ENCODE assay signal across 29 cellular contexts in the genomic region with DNA sequence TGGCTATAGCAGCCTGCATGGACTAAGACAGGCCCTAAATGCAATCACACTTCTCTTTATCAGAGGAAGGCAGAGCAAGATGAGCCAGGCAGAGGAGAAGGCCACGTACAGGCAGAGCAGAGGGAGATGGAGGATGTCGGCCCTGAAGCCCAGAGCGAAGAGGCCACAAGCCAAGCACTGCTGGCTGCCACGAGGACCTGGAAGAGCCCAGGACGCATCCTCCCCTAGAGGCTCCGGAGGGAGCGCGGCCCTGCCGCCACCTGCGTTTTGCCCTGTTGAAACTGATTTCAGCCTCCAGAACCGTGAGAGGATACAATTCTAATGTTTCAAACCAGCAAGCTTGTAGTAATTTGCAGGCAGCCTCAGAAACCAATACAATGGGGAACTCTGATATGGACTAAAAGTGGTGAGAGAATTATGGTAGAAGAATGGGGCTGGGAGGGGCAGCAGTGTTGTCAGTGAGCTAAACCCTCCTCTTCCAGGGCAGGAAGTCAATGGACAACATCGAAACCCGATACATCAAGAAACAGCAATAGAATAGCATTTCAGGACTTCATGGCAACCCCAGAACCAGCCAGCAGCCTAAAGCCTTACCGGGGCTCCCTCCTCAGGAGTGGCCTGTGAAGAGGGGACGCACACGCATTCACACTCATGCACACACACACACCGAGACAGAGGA. TPM values are rescaled to one million over a fixed set of nuclear protein-coding genes. Genes with fewer than 3 reads are reported as not detected.
DNase-seq lines count a peak whose midpoint lies in the region; ATAC-seq, FAIRE-seq and TF ChIP-seq lines count a peak whose summit lies in the region.
"Had no signal": no experiment of that assay in that cellular context is flagged by ENCODE, and none has a peak within 500 bp of the region (broad histone marks: within the 10 kb centered on the region; RNA-seq: fewer than 3 reads in every experiment).

No MANE protein-coding gene starts in this region.

- H3K27me3 Mint-ChIP-seq in nephron (ENCODE audit: low read depth): peaks cover 12% of the 10 kb centered on the region
- H3K27me3 Mint-ChIP-seq: activated CD4-positive, alpha-beta memory T cell treated with anti-CD3 and anti-CD28 coated beads for 36 hours; activated naive CD8-positive, alpha-beta T cell treated with anti-CD3 and anti-CD28 coated beads, Interleukin-2, amount 10 ng/mL, durations not matched to agents 7 days and 5 days had no signal

- intact Hi-C loops in right lobe of liver (cut with DNase I) (no loop called here), HepG2 (cut with micrococcal nuclease; ENCODE audit: unreplicated experiment) (no loop called here)

- no peak overlapping the region for H3K4me3 ChIP-seq in right lobe of liver
- H3K4me3 ChIP-seq in HepG2 (replicated peaks in 1 of 3; ENCODE audit: insufficient read depth in 1 of 3, low read depth in 2 of 3, low read length in 3 of 3): no peak overlapping the region
- H3K4me3 ChIP-seq: BLaER1, dorsolateral prefrontal cortex, Peyer's patch, prostate gland, SJSA1, skin epidermis, transverse colon had no signal

- H3K4me3 Mint-ChIP-seq in nephron: no peak overlapping the region
- H3K4me3 Mint-ChIP-seq: activated CD4-positive, alpha-beta memory T cell treated with anti-CD3 and anti-CD28 coated beads for 36 hours; activated naive CD8-positive, alpha-beta T cell treated with anti-CD3 and anti-CD28 coated beads, Interleukin-2, amount 10 ng/mL, durations not matched to agents 7 days and 5 days; central memory CD8-positive, alpha-beta T cell; T-cell had no signal

- TF ChIP-seq POLR2A in right lobe of liver (IDR thresholded peaks at IDR 0.05) (no peak), HepG2 (IDR thresholded peaks at IDR 0.05; ENCODE audit: insufficient read depth in 1 of 2, low read depth in 2 of 2, low read length in 2 of 2) (no peak)

- 87% methylated on average over 6 of the region's 17 CpGs for WGBS in right lobe of liver (ENCODE audit: insufficient coverage, low coverage, low lambda C conversion rate, missing lambda C conversion rate)
- 68% methylated on average over 13 of the region's 17 CpGs for WGBS in HepG2 (ENCODE audit: low lambda C conversion rate)

- peaks cover 46% of the 10 kb centered on the region for H3K4me1 Mint-ChIP-seq in nephron
- H3K4me1 Mint-ChIP-seq: activated naive CD8-positive, alpha-beta T cell treated with anti-CD3 and anti-CD28 coated beads, Interleukin-2, amount 10 ng/mL, durations not matched to agents 7 days and 5 days; central memory CD8-positive, alpha-beta T cell; T-cell had no signal

- TF ChIP-seq EP300 in HepG2 (IDR thresholded peaks at IDR 0.05; ENCODE audit: low read depth in 2 of 2, low read length in 2 of 2): no peak
- TF ChIP-seq EP300 in HepG2 (CRISPR knock-in tag; IDR thresholded peaks at IDR 0.05; ENCODE audit: borderline replicate concordance): no peak

- no peaks in the 10 kb centered on the region for H3K4me1 ChIP-seq in right lobe of liver
- no peaks in the 10 kb centered on the region for H3K4me1 ChIP-seq in HepG2 (ENCODE audit: insufficient read depth, low read length)
- H3K4me1 ChIP-seq: Peyer's patch, prostate gland, SJSA1 had no signal

- peak overlapping the region in 2 of 3 experiments; percentile 77 to 89 for H3K27ac Mint-ChIP-seq in nephron
- H3K27ac Mint-ChIP-seq: activated CD4-positive, alpha-beta memory T cell treated with anti-CD3 and anti-CD28 coated beads for 36 hours; activated naive CD8-positive, alpha-beta T cell treated with anti-CD3 and anti-CD28 coated beads, Interleukin-2, amount 10 ng/mL, durations not matched to agents 7 days and 5 days; activated T-helper 2 cell treated with anti-CD3 and anti-CD28 coated beads, Interferon-gamma antibody, Interleukin-2, Interleukin-4, amounts not matched to agents 10 μg/mL and 5 μg/mL and 100 μg/mL, durations not matched to agents 14 hours and 24 hours and 36 hours; T-cell had no signal

- no peak overlapping the region for H3K27ac ChIP-seq in right lobe of liver
- H3K27ac ChIP-seq in HepG2 (ENCODE audit: extremely low read length, insufficient read depth, low read length): no peak overlapping the region
- H3K27ac ChIP-seq: BLaER1, dorsolateral prefrontal cortex, neutrophil, Peyer's patch, prostate gland, SJSA1, transverse colon had no signal

- H3K9me3 Mint-ChIP-seq in nephron: peaks cover 9% of the 10 kb centered on the region
- H3K9me3 Mint-ChIP-seq: activated CD4-positive, alpha-beta memory T cell treated with anti-CD3 and anti-CD28 coated beads for 36 hours; activated naive CD8-positive, alpha-beta T cell treated with anti-CD3 and anti-CD28 coated beads, Interleukin-2, amount 10 ng/mL, durations not matched to agents 7 days and 5 days; activated T-helper 2 cell treated with anti-CD3 and anti-CD28 coated beads, Interferon-gamma antibody, Interleukin-2, Interleukin-4, amounts not matched to agents 10 μg/mL and 5 μg/mL and 100 μg/mL, durations not matched to agents 14 hours and 24 hours and 36 hours; central memory CD8-positive, alpha-beta T cell had no signal

- no peak for ATAC-seq in right lobe of liver
- ATAC-seq in HepG2: no peak
- ATAC-seq: T-cell had no signal

- no peak for TF ChIP-seq CTCF in right lobe of liver (IDR thresholded peaks at IDR 0.05)
- TF ChIP-seq CTCF in HepG2 (CRISPR knock-in tag; IDR thresholded peaks at IDR 0.05): no peak
- no peak for TF ChIP-seq CTCF in nephron (IDR thresholded peaks at IDR 0.05; ENCODE audit: unreplicated experiment in 3 of 3)

- no peaks in the 10 kb centered on the region for H3K79me2 ChIP-seq in HepG2 (ENCODE audit: insufficient read depth, low read length)

- H3K9me3 ChIP-seq in right lobe of liver (no peaks in the 10 kb centered on the region), HepG2 (ENCODE audit: low read length) (no peaks in the 10 kb centered on the region)
- H3K9me3 ChIP-seq: BLaER1, neutrophil, Peyer's patch, prostate gland, transverse colon had no signal

- H2AFZ ChIP-seq in HepG2 (ENCODE audit: low read length): no peak overlapping the region

- in situ Hi-C loops in HepG2 (cut with HindIII; ENCODE audit: extremely low pct_ligation_motif_present, low pct_unique_long_range_greater_than_20kb): no loop called here

- H3K36me3 Mint-ChIP-seq in nephron (ENCODE audit: low read depth): peaks cover 6% of the 10 kb centered on the region
- H3K36me3 Mint-ChIP-seq: activated CD4-positive, alpha-beta memory T cell treated with anti-CD3 and anti-CD28 coated beads for 36 hours; activated naive CD8-positive, alpha-beta T cell treated with anti-CD3 and anti-CD28 coated beads, Interleukin-2, amount 10 ng/mL, durations not matched to agents 7 days and 5 days; T-cell had no signal

- no peak for FAIRE-seq in HepG2 (lab: Jason Lieb, UNC)
- FAIRE-seq: astrocyte, G401.6 had no signal

- CTCF ChIA-PET in HepG2 (lab: Yijun Ruan, JAX; ENCODE audit: low intra/inter-chr PET ratio, low total read pairs): no interaction called here

- no peaks in the 10 kb centered on the region for H3K27me3 ChIP-seq in right lobe of liver
- H3K27me3 ChIP-seq in HepG2 (ENCODE audit: control insufficient read depth in 1 of 2, insufficient read depth in 2 of 2, low read length in 2 of 2): peaks cover 0 to 2% of the 10 kb centered on the region in 2 experiments; a peak in 2 of 5 replicates
- H3K27me3 ChIP-seq: BLaER1, dorsolateral prefrontal cortex, neutrophil, Peyer's patch, SJSA1, transverse colon had no signal

- BruUV-seq in HepG2 (replicated peaks; lab: Mats Ljungman, UMichigan): no TSS peak

- DNase-seq in right lobe of liver (peak; percentile 5 to 27 (median 10)), HepG2 (ENCODE audit: low spot score) (no peak), fibroblast of gingiva (ENCODE audit: low read depth) (peak; percentile 33), NCI-H345 treated with DMSO at 0.1 percent for 48 hours (lab: John Stamatoyannopoulos, UW; ENCODE audit: unreplicated experiment) (no peak), SW480 (ENCODE audit: low spot score) (no peak), iPS-NIHi7 (ENCODE audit: extremely low spot score) (no peak)
- no peak for DNase-seq in stimulated activated CD4-positive, alpha-beta T cell treated with anti-CD3 and anti-CD28 coated beads, Interleukin-1b, Interleukin-23, amount 100 ng/mL, for 48 hours
- DNase-seq: activated CD4-positive, alpha-beta memory T cell treated with anti-CD3 and anti-CD28 coated beads for 36 hours; activated CD4-positive, CD25-positive, alpha-beta regulatory T cell; activated naive CD8-positive, alpha-beta T cell treated with anti-CD3 and anti-CD28 coated beads, Interleukin-2, amount 10 ng/mL, durations not matched to agents 7 days and 5 days; DMS53; mammary epithelial cell; NCI-H187 treated with DMSO at 0.1 percent for 48 hours; NCI-H526 treated with DMSO at 0.1 percent for 48 hours; stimulated activated CD8-positive, alpha-beta memory T cell treated with anti-CD3 and anti-CD28 coated beads, Interleukin-4, amount 100 ng/mL, for 48 hours; T-cell; transverse colon had no signal

- H4K20me1 ChIP-seq in HepG2 (ENCODE audit: insufficient read depth, low read length): no peaks in the 10 kb centered on the region
- H4K20me1 ChIP-seq: BLaER1 had no signal

- no peak overlapping the region for H3K9ac ChIP-seq in HepG2 (ENCODE audit: insufficient read depth, low read depth, low read length)
- H3K9ac ChIP-seq: BLaER1 had no signal

- H3K4me2 ChIP-seq in HepG2 (ENCODE audit: low read depth, low read length): no peak overlapping the region
- H3K4me2 ChIP-seq: BLaER1 had no signal

- POLR2A ChIA-PET in HepG2 (lab: Yijun Ruan, JAX): no interaction called here

- no peak for TF ChIP-seq RAD21 in HepG2 (CRISPR knock-in tag; IDR thresholded peaks at IDR 0.05)

- H3K36me3 ChIP-seq in right lobe of liver: no peaks in the 10 kb centered on the region
- H3K36me3 ChIP-seq in HepG2 (replicated peaks in 1 of 2; ENCODE audit: control insufficient read depth in 1 of 2, insufficient read depth in 2 of 2, low read length in 2 of 2): no peaks in the 10 kb centered on the region
- H3K36me3 ChIP-seq: BLaER1, neutrophil, Peyer's patch, prostate gland, SJSA1, transverse colon had no signal

RNA-seq across cellular contexts. Expression of gene ADAMTS2, which starts 32.6 kb away (rescaled TPM):
- 10 to 100 TPM in 5 of 6 experiments, 1 to 10 TPM in 1; 6.3 to 18.9 (median 13.5) TPM for total RNA-seq in right lobe of liver
- total RNA-seq in HepG2 (2016; rRNA removed; fragmentation: Illumina TruSeq; extraction: Trizol): 0.18 and 0.24 TPM in 2 replicates
- total RNA-seq in HepG2 (2016; cell fraction: cytosol; rRNA removed; fragmentation: Illumina TruSeq; extraction: Trizol; ENCODE audit: low read depth): 0.09 and 0.10 TPM in 2 replicates
- total RNA-seq in HepG2 (2016; cell fraction: insoluble cytoplasmic fraction; rRNA removed; fragmentation: Illumina TruSeq; extraction: Trizol): 0.15 and 0.17 TPM in 2 replicates
- total RNA-seq in HepG2 (2016; cell fraction: membrane; rRNA removed; fragmentation: Illumina TruSeq; extraction: Trizol): 0.25 and 0.38 TPM in 2 replicates
- 0.25 and 0.59 TPM in 2 replicates for total RNA-seq in HepG2 (2016; cell fraction: nucleus; rRNA removed; fragmentation: Illumina TruSeq; extraction: Trizol)
- polyA plus RNA-seq in HepG2 (2011; rRNA removed): 3.5 and 3.6 TPM in 2 replicates
- polyA plus RNA-seq in HepG2 (2011; cell fraction: cytosol; rRNA removed): 2.4 and 4.9 TPM in 2 replicates
- 5.3 and 5.6 TPM in 2 replicates for polyA plus RNA-seq in HepG2 (2011; cell fraction: nucleus; rRNA removed)
- polyA plus RNA-seq in HepG2 (2012): 2.3 and 2.4 TPM in 2 replicates
- 0.26 and 0.29 TPM in 2 replicates for polyA plus RNA-seq in HepG2 (2016; cell fraction: cytosol; fragmentation: Illumina TruSeq; extraction: Trizol; ENCODE audit: low read depth)
- polyA plus RNA-seq in HepG2 (2016; cell fraction: insoluble cytoplasmic fraction; fragmentation: Illumina TruSeq; extraction: Trizol; ENCODE audit: low read depth): 0.36 and 0.41 TPM in 2 replicates
- polyA plus RNA-seq in HepG2 (2016; cell fraction: membrane; fragmentation: Illumina TruSeq; extraction: Trizol; ENCODE audit: low read depth): 0.58 and 0.62 TPM in 2 replicates
- 0.59 and 1.2 TPM in 2 replicates for polyA plus RNA-seq in HepG2 (2016; cell fraction: nucleus; fragmentation: Illumina TruSeq; extraction: Trizol; ENCODE audit: insufficient read depth, low read depth)
- polyA minus RNA-seq in HepG2 (2011; rRNA and poly(A)+ RNA removed; ENCODE audit: low replicate concordance): 4.6 TPM in 1 of 2 replicates, not detected in the other
- 0.99 and 1.4 TPM in 2 replicates for polyA minus RNA-seq in HepG2 (2011; cell fraction: cytosol; rRNA and poly(A)+ RNA removed)
- 0.90 and 1.7 TPM in 2 replicates for polyA minus RNA-seq in HepG2 (2011; cell fraction: nucleus; rRNA and poly(A)+ RNA removed)
- total RNA-seq: activated CD4-positive, alpha-beta memory T cell treated with anti-CD3 and anti-CD28 coated beads for 36 hours; activated naive CD8-positive, alpha-beta T cell treated with anti-CD3 and anti-CD28 coated beads, Interleukin-2, amount 10 ng/mL, durations not matched to agents 7 days and 5 days; activated T-helper 2 cell treated with anti-CD3 and anti-CD28 coated beads, Interferon-gamma antibody, Interleukin-2, Interleukin-4, amounts not matched to agents 10 μg/mL and 5 μg/mL and 100 μg/mL, durations not matched to agents 14 hours and 24 hours and 36 hours had no signal

Comparison
In these comparisons a context has a peak if more than half of its experiments do, and no peak if none do; other contexts are left out.
1. DNase-seq: peak in right lobe of liver (3 of 3) and fibroblast of gingiva (single experiment); none in HepG2 (single experiment), NCI-H345 treated with DMSO at 0.1 percent for 48 hours (single experiment), SW480 (single experiment), stimulated activated CD4-positive, alpha-beta T cell treated with anti-CD3 and anti-CD28 coated beads, Interleukin-1b, Interleukin-23, amount 100 ng/mL, for 48 hours (single experiment) and iPS-NIHi7 (single experiment).
2. RNA of gene ADAMTS2, which starts 32.6 kb away (total RNA-seq): 6.3 to 18.9 TPM in right lobe of liver; 0.09 to 0.59 TPM in HepG2; every median in the first group is over 4 times any median in the second.